Comparison of ENCODE assay signal across 1 cellular context in genomic region chr6:165718486-165718885, GRCh38.
TF ChIP-seq lines count a peak whose summit lies in the region.

No MANE protein-coding gene starts in this region.

TF ChIP-seq in endothelial cell of umbilical vein, 7 proteins besides CTCF, POLR2A, EP300 and RAD21 (continued from another document):
- TF ChIP-seq JUN (IDR thresholded peaks at IDR 0.05; ENCODE audit: borderline replicate concordance, insufficient read depth, insufficient read length, low read depth) = no peak
- no peak for TF ChIP-seq FOS (IDR thresholded peaks at IDR 0.05; ENCODE audit: borderline replicate concordance, insufficient read depth, low read length)
- TF ChIP-seq POLR2AphosphoS5 (IDR thresholded peaks at IDR 0.05; ENCODE audit: insufficient read depth, low read depth, low read length) = no peak
- TF ChIP-seq EZH2 (IDR thresholded peaks at IDR 0.05; ENCODE audit: borderline replicate concordance, low read depth, low read length, severe bottlenecking) = no peak
